In the genomic region with DNA sequence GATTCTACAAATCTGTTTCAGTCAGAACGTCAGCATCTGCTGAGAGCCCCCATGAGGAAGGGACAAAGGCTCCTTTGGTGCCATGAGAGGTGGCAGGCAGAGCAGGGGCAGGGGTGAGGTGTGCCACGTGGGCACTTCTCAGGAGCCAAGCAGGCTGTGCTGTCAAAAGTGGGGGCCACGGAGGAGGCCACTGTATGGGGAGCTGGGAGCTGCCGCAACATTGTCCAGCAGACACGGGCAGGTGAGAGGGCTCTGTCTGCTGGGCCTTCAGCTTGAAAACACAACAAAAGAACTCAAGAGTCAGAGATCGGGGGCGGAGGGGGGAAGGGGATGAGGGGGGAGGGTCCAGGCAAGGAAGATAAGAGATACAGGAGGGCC, we compare ENCODE assay signal across 2 cellular contexts.
TF ChIP-seq lines count a peak whose summit lies in the region.

No MANE protein-coding gene starts in this region.

TF ChIP-seq in GM23338, 12 proteins besides CTCF, POLR2A, EP300 and RAD21:
- TF ChIP-seq ZNF114 (CRISPR knock-in tag; IDR thresholded peaks at IDR 0.05) (no peak), NANOG (IDR thresholded peaks at IDR 0.05; ENCODE audit: borderline replicate concordance) (no peak), REST (IDR thresholded peaks at IDR 0.05; ENCODE audit: unreplicated experiment) (no peak), STAT1 (IDR thresholded peaks at IDR 0.05; ENCODE audit: unreplicated experiment) (no peak), ZNF331 (CRISPR knock-in tag; IDR thresholded peaks at IDR 0.05; ENCODE audit: low read depth) (no peak), EZH2phosphoT487 (IDR thresholded peaks at IDR 0.05; ENCODE audit: unreplicated experiment) (no peak), EZH2 (IDR thresholded peaks at IDR 0.05; ENCODE audit: low read depth, unreplicated experiment) (no peak), POLR2AphosphoS5 (IDR thresholded peaks at IDR 0.05; ENCODE audit: low read depth) (no peak), JUNB (IDR thresholded peaks at IDR 0.05; ENCODE audit: unreplicated experiment) (no peak), CREB1 (CRISPR knock-in tag; IDR thresholded peaks at IDR 0.05; ENCODE audit: low read depth) (no peak)
- TF ChIP-seq, protein P1, sequence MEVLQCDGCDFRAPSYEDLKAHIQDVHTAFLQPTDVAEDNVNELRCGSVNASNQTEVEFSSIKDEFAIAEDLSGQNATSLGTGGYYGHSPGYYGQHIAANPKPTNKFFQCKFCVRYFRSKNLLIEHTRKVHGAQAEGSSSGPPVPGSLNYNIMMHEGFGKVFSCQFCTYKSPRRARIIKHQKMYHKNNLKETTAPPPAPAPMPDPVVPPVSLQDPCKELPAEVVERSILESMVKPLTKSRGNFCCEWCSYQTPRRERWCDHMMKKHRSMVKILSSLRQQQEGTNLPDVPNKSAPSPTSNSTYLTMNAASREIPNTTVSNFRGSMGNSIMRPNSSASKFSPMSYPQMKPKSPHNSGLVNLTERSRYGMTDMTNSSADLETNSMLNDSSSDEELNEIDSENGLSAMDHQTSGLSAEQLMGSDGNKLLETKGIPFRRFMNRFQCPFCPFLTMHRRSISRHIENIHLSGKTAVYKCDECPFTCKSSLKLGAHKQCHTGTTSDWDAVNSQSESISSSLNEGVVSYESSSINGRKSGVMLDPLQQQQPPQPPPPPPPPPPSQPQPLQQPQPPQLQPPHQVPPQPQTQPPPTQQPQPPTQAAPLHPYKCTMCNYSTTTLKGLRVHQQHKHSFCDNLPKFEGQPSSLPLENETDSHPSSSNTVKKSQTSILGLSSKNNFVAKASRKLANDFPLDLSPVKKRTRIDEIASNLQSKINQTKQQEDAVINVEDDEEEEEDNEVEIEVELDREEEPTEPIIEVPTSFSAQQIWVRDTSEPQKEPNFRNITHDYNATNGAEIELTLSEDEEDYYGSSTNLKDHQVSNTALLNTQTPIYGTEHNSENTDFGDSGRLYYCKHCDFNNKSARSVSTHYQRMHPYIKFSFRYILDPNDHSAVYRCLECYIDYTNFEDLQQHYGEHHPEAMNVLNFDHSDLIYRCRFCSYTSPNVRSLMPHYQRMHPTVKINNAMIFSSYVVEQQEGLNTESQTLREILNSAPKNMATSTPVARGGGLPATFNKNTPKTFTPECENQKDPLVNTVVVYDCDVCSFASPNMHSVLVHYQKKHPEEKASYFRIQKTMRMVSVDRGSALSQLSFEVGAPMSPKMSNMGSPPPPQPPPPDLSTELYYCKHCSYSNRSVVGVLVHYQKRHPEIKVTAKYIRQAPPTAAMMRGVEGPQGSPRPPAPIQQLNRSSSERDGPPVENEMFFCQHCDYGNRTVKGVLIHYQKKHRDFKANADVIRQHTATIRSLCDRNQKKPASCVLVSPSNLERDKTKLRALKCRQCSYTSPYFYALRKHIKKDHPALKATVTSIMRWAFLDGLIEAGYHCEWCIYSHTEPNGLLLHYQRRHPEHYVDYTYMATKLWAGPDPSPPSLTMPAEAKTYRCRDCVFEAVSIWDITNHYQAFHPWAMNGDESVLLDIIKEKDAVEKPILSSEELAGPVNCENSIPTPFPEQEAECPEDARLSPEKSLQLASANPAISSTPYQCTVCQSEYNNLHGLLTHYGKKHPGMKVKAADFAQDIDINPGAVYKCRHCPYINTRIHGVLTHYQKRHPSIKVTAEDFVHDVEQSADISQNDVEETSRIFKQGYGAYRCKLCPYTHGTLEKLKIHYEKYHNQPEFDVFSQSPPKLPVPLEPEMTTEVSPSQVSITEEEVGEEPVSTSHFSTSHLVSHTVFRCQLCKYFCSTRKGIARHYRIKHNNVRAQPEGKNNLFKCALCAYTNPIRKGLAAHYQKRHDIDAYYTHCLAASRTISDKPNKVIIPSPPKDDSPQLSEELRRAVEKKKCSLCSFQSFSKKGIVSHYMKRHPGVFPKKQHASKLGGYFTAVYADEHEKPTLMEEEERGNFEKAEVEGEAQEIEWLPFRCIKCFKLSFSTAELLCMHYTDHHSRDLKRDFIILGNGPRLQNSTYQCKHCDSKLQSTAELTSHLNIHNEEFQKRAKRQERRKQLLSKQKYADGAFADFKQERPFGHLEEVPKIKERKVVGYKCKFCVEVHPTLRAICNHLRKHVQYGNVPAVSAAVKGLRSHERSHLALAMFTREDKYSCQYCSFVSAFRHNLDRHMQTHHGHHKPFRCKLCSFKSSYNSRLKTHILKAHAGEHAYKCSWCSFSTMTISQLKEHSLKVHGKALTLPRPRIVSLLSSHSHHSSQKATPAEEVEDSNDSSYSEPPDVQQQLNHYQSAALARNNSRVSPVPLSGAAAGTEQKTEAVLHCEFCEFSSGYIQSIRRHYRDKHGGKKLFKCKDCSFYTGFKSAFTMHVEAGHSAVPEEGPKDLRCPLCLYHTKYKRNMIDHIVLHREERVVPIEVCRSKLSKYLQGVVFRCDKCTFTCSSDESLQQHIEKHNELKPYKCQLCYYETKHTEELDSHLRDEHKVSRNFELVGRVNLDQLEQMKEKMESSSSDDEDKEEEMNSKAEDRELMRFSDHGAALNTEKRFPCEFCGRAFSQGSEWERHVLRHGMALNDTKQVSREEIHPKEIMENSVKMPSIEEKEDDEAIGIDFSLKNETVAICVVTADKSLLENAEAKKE (CRISPR knock-in tag; IDR thresholded peaks at IDR 0.05) = no peak

TF ChIP-seq in GM12891, 5 proteins besides CTCF, POLR2A, EP300 and RAD21:
- no peak for TF ChIP-seq SPI1 (IDR thresholded peaks at IDR 0.05; ENCODE audit: low read depth, low read length)
